19 cellular contexts compared by ENCODE assay signal in genomic region chr11:46408407-46408986, GRCh38. TPM values are rescaled to one million over a fixed set of nuclear protein-coding genes. Genes with fewer than 3 reads are reported as not detected.
"Had no signal": no experiment of that assay in that cellular context is flagged by ENCODE, and none has a peak within 500 bp of the region (broad histone marks: within the 10 kb centered on the region; RNA-seq: fewer than 3 reads in every experiment).

No MANE protein-coding gene starts in this region.

- H3K4me1 Mint-ChIP-seq: memory B cell had no signal

- H3K4me3 ChIP-seq: esophagus muscularis mucosa, gastrocnemius medialis, left ventricle myocardium inferior, lower lobe of right lung, ovary, right atrium auricular region, sigmoid colon, skin epidermis, testis, tibial nerve had no signal

- H3K4me1 ChIP-seq: lower lobe of right lung, testis had no signal

- H3K9me3 ChIP-seq: esophagus muscularis mucosa, gastrocnemius medialis, left ventricle myocardium inferior, lower lobe of right lung, ovary, right atrium auricular region, sigmoid colon, testis, tibial nerve had no signal

- H3K27me3 ChIP-seq: esophagus muscularis mucosa, gastrocnemius medialis, ovary, right atrium auricular region, sigmoid colon, testis, tibial nerve had no signal

- H3K27me3 Mint-ChIP-seq: memory B cell; stimulated activated naive CD8-positive, alpha-beta T cell treated with anti-CD3 and anti-CD28 coated beads, Interleukin-15, Interleukin-2, amounts not matched to agents 100 ng/mL and 50 ng/mL, for 24 hours had no signal

- ATAC-seq: gastrocnemius medialis, lower lobe of right lung had no signal

- H3K27ac Mint-ChIP-seq: memory B cell; stimulated activated naive CD8-positive, alpha-beta T cell treated with anti-CD3 and anti-CD28 coated beads, Interleukin-15, Interleukin-2, amounts not matched to agents 100 ng/mL and 50 ng/mL, for 24 hours had no signal

- FAIRE-seq: endometrium had no signal

- H3K27ac ChIP-seq: esophagus muscularis mucosa, gastrocnemius medialis, left ventricle myocardium inferior, lower lobe of right lung, ovary, right atrium auricular region, sigmoid colon, skin epidermis, testis, tibial nerve had no signal

- H3K4me3 Mint-ChIP-seq: memory B cell; stimulated activated naive CD8-positive, alpha-beta T cell treated with anti-CD3 and anti-CD28 coated beads, Interleukin-15, Interleukin-2, amounts not matched to agents 100 ng/mL and 50 ng/mL, for 24 hours had no signal

- H3K9me3 Mint-ChIP-seq: memory B cell; stimulated activated naive CD8-positive, alpha-beta T cell treated with anti-CD3 and anti-CD28 coated beads, Interleukin-15, Interleukin-2, amounts not matched to agents 100 ng/mL and 50 ng/mL, for 24 hours had no signal

- DNase-seq: effector memory CD4-positive, alpha-beta T cell; gastrocnemius medialis; islet precursor cell; left ventricle myocardium inferior; lower lobe of right lung; midbrain; ovary; sigmoid colon; testis had no signal

RNA-seq across cellular contexts. Expression of gene CHRM4, which starts 16.9 kb away (rescaled TPM):
- total RNA-seq: fibroblast of villous mesenchyme, gastrocnemius medialis, left ventricle myocardium inferior, lower lobe of right lung, posterior vena cava, ureter had no signal
